In genomic region chr5:61658592-61659008, GRCh38 we compare ENCODE assay signal across 8 cellular contexts.
DNase-seq lines count a peak whose midpoint lies in the region; ATAC-seq and TF ChIP-seq lines count a peak whose summit lies in the region.

No MANE protein-coding gene starts in this region.

- peak; percentile 87 for DNase-seq in Ammon's horn (ENCODE audit: low spot score)
- peak; percentile 49 for DNase-seq in GM19238 (ENCODE audit: insufficient read length, low spot score)
- DNase-seq in NCI-H774 (lab: John Stamatoyannopoulos, UW): peak; percentile 70
- peak; percentile 95 for DNase-seq in activated CD8-positive, alpha-beta memory T cell treated with anti-CD3 and anti-CD28 coated beads for 24 hours
- peak; percentile 94 for DNase-seq in endothelial cell (ENCODE audit: low spot score)
- DNase-seq in midbrain (lab: John Stamatoyannopoulos, UW): peak; percentile 85
- DNase-seq in stimulated activated CD8-positive, alpha-beta memory T cell treated with anti-CD3 and anti-CD28 coated beads, Interleukin-4, amount 100 ng/mL, for 24 hours (ENCODE audit: low read depth): peak; percentile 76

- ATAC-seq in HG03521 (IDR thresholded peaks at IDR 0.05; ENCODE audit: unreplicated experiment): peak; percentile 76

- no peaks in the 10 kb centered on the region for H3K9me3 Mint-ChIP-seq in endothelial cell (ENCODE audit: unreplicated experiment)

- peaks cover 18% of the 10 kb centered on the region for H3K4me1 Mint-ChIP-seq in endothelial cell (ENCODE audit: unreplicated experiment)

- H3K36me3 Mint-ChIP-seq in endothelial cell (ENCODE audit: low read depth, unreplicated experiment): no peaks in the 10 kb centered on the region

- TF ChIP-seq CTCF in endothelial cell (IDR thresholded peaks at IDR 0.05; ENCODE audit: unreplicated experiment): peak; percentile 96

- peaks cover 5% of the 10 kb centered on the region for H3K27me3 Mint-ChIP-seq in endothelial cell (ENCODE audit: unreplicated experiment)

- H3K27ac Mint-ChIP-seq in endothelial cell (ENCODE audit: unreplicated experiment): no peak overlapping the region

- peak overlapping the region; percentile 60 for H3K4me3 Mint-ChIP-seq in endothelial cell (ENCODE audit: unreplicated experiment)

Comparison
In these comparisons a context has a peak if more than half of its experiments do, and no peak if none do; other contexts are left out.
1. Peak in every context shown above with its lines: DNase-seq and ATAC-seq.